Comparison of ENCODE assay signal across 9 cellular contexts in the genomic region with DNA sequence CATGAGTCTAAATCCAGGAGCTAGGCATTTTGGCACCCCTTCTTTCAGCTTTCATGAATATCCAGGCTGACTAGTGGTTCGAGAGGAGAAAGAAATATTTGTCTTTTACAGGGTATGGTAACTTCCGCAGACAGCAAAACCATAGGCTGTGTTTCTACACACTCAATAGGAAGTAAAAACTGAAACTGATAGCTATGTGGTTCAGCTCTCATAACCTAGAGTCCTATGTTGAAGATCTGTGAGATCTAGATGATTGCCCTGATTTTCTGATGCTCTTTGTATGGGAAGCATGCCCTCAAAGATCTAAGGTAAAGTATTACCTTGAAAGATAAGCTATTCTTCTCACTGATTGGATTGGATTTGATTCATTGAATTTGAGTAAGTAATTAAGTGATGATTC.
DNase-seq lines count a peak whose midpoint lies in the region; ATAC-seq and TF ChIP-seq lines count a peak whose summit lies in the region.
"Had no signal": no experiment of that assay in that cellular context is flagged by ENCODE, and none has a peak within 500 bp of the region (broad histone marks: within the 10 kb centered on the region; RNA-seq: fewer than 3 reads in every experiment).

No MANE protein-coding gene starts in this region.

- CTCF ChIA-PET in WTC11 (lab: Charles Lee), result no interaction called here

- peak overlapping the region; percentile 49 for H3K4me3 Mint-ChIP-seq in activated naive CD8-positive, alpha-beta T cell
- H3K4me3 Mint-ChIP-seq in activated naive CD8-positive, alpha-beta T cell treated with anti-CD3 and anti-CD28 coated beads for 36 hours, result no peak overlapping the region
- H3K4me3 Mint-ChIP-seq in stimulated activated naive CD8-positive, alpha-beta T cell treated with anti-CD3 and anti-CD28 coated beads, Interleukin-15, amount 100 ng/mL, for 72 hours, result peak overlapping the region in 1 of 2 donors; percentile 31
- no peak overlapping the region for H3K4me3 Mint-ChIP-seq in WTC11

- TF ChIP-seq CTCF in WTC11 (IDR thresholded peaks at IDR 0.05), result no peak

- no peaks in the 10 kb centered on the region for H3K27me3 Mint-ChIP-seq in activated naive CD8-positive, alpha-beta T cell
- H3K27me3 Mint-ChIP-seq in activated naive CD8-positive, alpha-beta T cell treated with anti-CD3 and anti-CD28 coated beads for 36 hours, result no peaks in the 10 kb centered on the region
- peaks cover 8% of the 10 kb centered on the region for H3K27me3 Mint-ChIP-seq in stimulated activated naive CD8-positive, alpha-beta T cell treated with anti-CD3 and anti-CD28 coated beads, Interleukin-15, amount 100 ng/mL, for 72 hours
- no peaks in the 10 kb centered on the region for H3K27me3 Mint-ChIP-seq in WTC11 (ENCODE audit: low read depth)

- H3K27ac Mint-ChIP-seq in activated naive CD8-positive, alpha-beta T cell, result peak overlapping the region; percentile 72
- H3K27ac Mint-ChIP-seq in activated naive CD8-positive, alpha-beta T cell treated with anti-CD3 and anti-CD28 coated beads for 36 hours, result no peak overlapping the region
- no peak overlapping the region for H3K27ac Mint-ChIP-seq in stimulated activated naive CD8-positive, alpha-beta T cell treated with anti-CD3 and anti-CD28 coated beads, Interleukin-15, amount 100 ng/mL, for 72 hours
- H3K27ac Mint-ChIP-seq in WTC11, result no peak overlapping the region

- ATAC-seq in HG02610 (IDR thresholded peaks at IDR 0.05; ENCODE audit: unreplicated experiment) (peak; percentile 99), HG03575 (IDR thresholded peaks at IDR 0.05; ENCODE audit: extremely low read depth, insufficient number of reproducible peaks, low FRiP score, unreplicated experiment) (peak; percentile 98), WTC11 (no peak)
- ATAC-seq in stimulated activated naive CD8-positive, alpha-beta T cell treated with anti-CD3 and anti-CD28 coated beads, Interleukin-15, amount 100 ng/mL, for 72 hours, result peak; percentile 98

- POLR2A ChIA-PET in WTC11 (lab: Charles Lee), result no interaction called here

- no peaks in the 10 kb centered on the region for H3K9me3 Mint-ChIP-seq in activated naive CD8-positive, alpha-beta T cell (ENCODE audit: low read depth)
- H3K9me3 Mint-ChIP-seq in activated naive CD8-positive, alpha-beta T cell treated with anti-CD3 and anti-CD28 coated beads for 36 hours, result no peaks in the 10 kb centered on the region
- H3K9me3 Mint-ChIP-seq in stimulated activated naive CD8-positive, alpha-beta T cell treated with anti-CD3 and anti-CD28 coated beads, Interleukin-15, amount 100 ng/mL, for 72 hours, result peaks cover 0 to 4% of the 10 kb centered on the region in 2 donors
- H3K9me3 Mint-ChIP-seq in WTC11, result no peaks in the 10 kb centered on the region

- H3K4me1 Mint-ChIP-seq in activated naive CD8-positive, alpha-beta T cell (ENCODE audit: low read depth), result peaks cover 39% of the 10 kb centered on the region
- peaks cover 30% of the 10 kb centered on the region for H3K4me1 Mint-ChIP-seq in activated naive CD8-positive, alpha-beta T cell treated with anti-CD3 and anti-CD28 coated beads for 36 hours
- peaks cover 23% of the 10 kb centered on the region for H3K4me1 Mint-ChIP-seq in stimulated activated naive CD8-positive, alpha-beta T cell treated with anti-CD3 and anti-CD28 coated beads, Interleukin-15, amount 100 ng/mL, for 72 hours
- no peaks in the 10 kb centered on the region for H3K4me1 Mint-ChIP-seq in WTC11

- peaks cover 9% of the 10 kb centered on the region for H3K36me3 Mint-ChIP-seq in activated naive CD8-positive, alpha-beta T cell
- H3K36me3 Mint-ChIP-seq in activated naive CD8-positive, alpha-beta T cell treated with anti-CD3 and anti-CD28 coated beads for 36 hours, result no peaks in the 10 kb centered on the region
- no peaks in the 10 kb centered on the region for H3K36me3 Mint-ChIP-seq in WTC11

- DNase-seq in activated naive CD8-positive, alpha-beta T cell treated with anti-CD3 and anti-CD28 coated beads for 36 hours, result no peak
- DNase-seq in stimulated activated naive CD8-positive, alpha-beta T cell treated with anti-CD3 and anti-CD28 coated beads, Interleukin-15, amount 100 ng/mL, for 72 hours, result no peak
- DNase-seq in SHP77 treated with DMSO at 0.1 percent for 48 hours (lab: John Stamatoyannopoulos, UW), result no peak
- DNase-seq in NCI-H526 (lab: John Stamatoyannopoulos, UW), result no peak
- DNase-seq in WTC11 (ENCODE audit: low spot score), result no peak
- DNase-seq: Right ventricle myocardium superior had no signal

TF ChIP-seq in WTC11, 78 proteins besides CTCF, POLR2A, EP300 and RAD21:
- TF ChIP-seq, protein P1, sequence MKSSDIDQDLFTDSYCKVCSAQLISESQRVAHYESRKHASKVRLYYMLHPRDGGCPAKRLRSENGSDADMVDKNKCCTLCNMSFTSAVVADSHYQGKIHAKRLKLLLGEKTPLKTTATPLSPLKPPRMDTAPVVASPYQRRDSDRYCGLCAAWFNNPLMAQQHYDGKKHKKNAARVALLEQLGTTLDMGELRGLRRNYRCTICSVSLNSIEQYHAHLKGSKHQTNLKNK (CRISPR knock-in tag; IDR thresholded peaks at IDR 0.05), result no peak
- TF ChIP-seq FOXK1 (CRISPR knock-in tag; IDR thresholded peaks at IDR 0.05), result no peak
TF ChIP-seq in WTC11: peak in this region for 0.
